ENCODE assay signal across 16 cellular contexts in genomic region chr10:35890061-35890969, GRCh38.
DNase-seq lines count a peak whose midpoint lies in the region; ATAC-seq, FAIRE-seq and TF ChIP-seq lines count a peak whose summit lies in the region.
"Had no signal": no experiment of that assay in that cellular context is flagged by ENCODE, and none has a peak within 500 bp of the region (broad histone marks: within the 10 kb centered on the region; RNA-seq: fewer than 3 reads in every experiment).

No MANE protein-coding gene starts in this region.

- H3K4me1 Mint-ChIP-seq in nephron progenitor cell, result peaks cover 53% of the 10 kb centered on the region
- H3K4me1 Mint-ChIP-seq: CD8-positive, alpha-beta memory T cell; memory B cell had no signal

- H2AFZ ChIP-seq in PC-3 (ENCODE audit: low read length), result peak overlapping the region; percentile 63
- H2AFZ ChIP-seq in hepatocyte, result no peak overlapping the region

- ATAC-seq in A549 (no peak), PC-3 (peak; percentile 90)

- H3K9me3 ChIP-seq in A549 (peaks cover 9% of the 10 kb centered on the region; the same call in 1 of the 3 replicates), PC-3 (ENCODE audit: low read length) (no peaks in the 10 kb centered on the region), hepatocyte (ENCODE audit: low read depth) (no peaks in the 10 kb centered on the region)

- H3K36me3 ChIP-seq in PC-3 (ENCODE audit: low read depth, low read length), result no peaks in the 10 kb centered on the region
- H3K36me3 ChIP-seq in hepatocyte (replicated peaks; ENCODE audit: insufficient read depth, low read depth), result no peaks in the 10 kb centered on the region
- H3K36me3 ChIP-seq: brain microvascular endothelial cell had no signal

- H3K36me3 Mint-ChIP-seq in nephron progenitor cell (ENCODE audit: low read depth), result peaks cover 29% of the 10 kb centered on the region
- H3K36me3 Mint-ChIP-seq: CD8-positive, alpha-beta memory T cell; memory B cell had no signal

- no peak for TF ChIP-seq EP300 in A549 (IDR thresholded peaks at IDR 0.05)

- H3K79me2 ChIP-seq in PC-3 (ENCODE audit: low read length), result no peaks in the 10 kb centered on the region
- no peaks in the 10 kb centered on the region for H3K79me2 ChIP-seq in hepatocyte

- CTCF ChIA-PET in A549 (lab: Yijun Ruan, JAX) (no interaction called here), PC-3 (lab: Charles Lee) (interaction anchor here (0.5 to 0.7 kb wide), 4 partner anchors 192 to 645 kb away, joined by 3 to 11 read pairs (median 6); no protein-coding TSS in a partner anchor)

- TF ChIP-seq POLR2A in A549 (IDR thresholded peaks at IDR 0.05; ENCODE audit: low read length) (no peak), GM12891 (IDR thresholded peaks at IDR 0.05; ENCODE audit: low read depth, low read length) (no peak)

- H3K9me2 ChIP-seq in PC-3 (replicated peaks; ENCODE audit: low read length) (no peaks in the 10 kb centered on the region), hepatocyte (replicated peaks; ENCODE audit: insufficient read depth) (no peaks in the 10 kb centered on the region)

- H3K9me3 Mint-ChIP-seq in nephron progenitor cell, result peaks cover 44% of the 10 kb centered on the region
- H3K9me3 Mint-ChIP-seq: T-helper 1 cell treated with Interleukin-12 subunit alpha and Interleukin-12 subunit beta and Interleukin-4 antibody, amounts not matched to agents 30 μg/mL and 1 μg/mL, for 36 hours had no signal

- FAIRE-seq in A549 (lab: Jason Lieb, UNC) (no peak), GM12891 (lab: Jason Lieb, UNC) (no peak)

- peak overlapping the region; percentile 97 for H3K27ac Mint-ChIP-seq in nephron progenitor cell
- H3K27ac Mint-ChIP-seq: activated naive CD4-positive, alpha-beta T cell treated with anti-CD3 and anti-CD28 coated beads for 36 hours; CD8-positive, alpha-beta memory T cell; memory B cell; T-helper 1 cell treated with Interleukin-12 subunit alpha and Interleukin-12 subunit beta and Interleukin-4 antibody, amounts not matched to agents 30 μg/mL and 1 μg/mL, for 36 hours had no signal

- DNase-seq in A549 (ENCODE audit: low read depth in 1 of 2, low spot score in 1 of 2), result no peak
- DNase-seq in PC-3, result peak; percentile 74
- DNase-seq in hepatocyte (ENCODE audit: low spot score), result peak; percentile 28
- DNase-seq in nephron progenitor cell, result peak; percentile 11
- no peak for DNase-seq in NOMO-1 treated with dmso at 0.1 percent for 144 hours (lab: John Stamatoyannopoulos, UW; ENCODE audit: unreplicated experiment)
- no peak for DNase-seq in GM12891 (ENCODE audit: insufficient read length, low spot score)
- DNase-seq in glomerular visceral epithelial cell (ENCODE audit: extremely low spot score), result no peak
- no peak for DNase-seq in NCI-H187 treated with DMSO at 0.1 percent for 48 hours (lab: John Stamatoyannopoulos, UW)
- DNase-seq: activated naive CD4-positive, alpha-beta T cell treated with anti-CD3 and anti-CD28 coated beads for 36 hours; brain microvascular endothelial cell; CD8-positive, alpha-beta memory T cell; NCI-H2029; NCI-H526; posterior cingulate gyrus had no signal

- BruUV-seq in PC-3 (replicated peaks; lab: Mats Ljungman, UMichigan), result no TSS peak

- TF ChIP-seq RAD21 in A549 (conservative IDR thresholded peaks at IDR 0.05 in 1 of 2, IDR thresholded peaks at IDR 0.05 in 1 of 2), result no peak

- no peak overlapping the region; a peak in 1 of 6 replicates for H3K27ac ChIP-seq in A549
- H3K27ac ChIP-seq in PC-3 (ENCODE audit: low read length), result peak overlapping the region; percentile 38
- H3K27ac ChIP-seq in hepatocyte, result peak overlapping the region; percentile 71
- H3K27ac ChIP-seq: brain microvascular endothelial cell had no signal

- POLR2A ChIA-PET in A549 (lab: Yijun Ruan, JAX) (no interaction called here), PC-3 (lab: Charles Lee; ENCODE audit: unreplicated experiment) (interaction anchor here (0.6 to 0.7 kb wide), 2 partner anchors 196 to 835 kb away, joined by 3 read pairs; no protein-coding TSS in a partner anchor)

- TF ChIP-seq CTCF in A549 (IDR thresholded peaks at IDR 0.05) (no peak), PC-3 (conservative IDR thresholded peaks at IDR 0.05; ENCODE audit: low read depth, low read length) (no peak), hepatocyte (IDR thresholded peaks at IDR 0.05; ENCODE audit: poor library complexity) (no peak), nephron progenitor cell (IDR thresholded peaks at IDR 0.05) (no peak)

- H3K27me3 ChIP-seq in PC-3 (ENCODE audit: low read length) (no peaks in the 10 kb centered on the region), hepatocyte (no peaks in the 10 kb centered on the region)
- H3K27me3 ChIP-seq: brain microvascular endothelial cell had no signal

- H3K4me1 ChIP-seq in A549 (0 out of 3 replicates have a peak, but pooled peaks cover 5% of the 10 kb centered on the region), PC-3 (ENCODE audit: insufficient read depth, low read length) (peaks cover 25% of the 10 kb centered on the region), hepatocyte (ENCODE audit: insufficient read depth) (peaks cover 42% of the 10 kb centered on the region)

- H3K4me3 ChIP-seq in A549, result no peak overlapping the region
- no peak overlapping the region for H3K4me3 ChIP-seq in PC-3 (ENCODE audit: low read length)
- no peak overlapping the region for H3K4me3 ChIP-seq in hepatocyte

- H3K9ac ChIP-seq in PC-3 (ENCODE audit: low read length), result 0 out of 2 replicates have a peak overlapping the region, but pooled peaks have one; percentile 0

- no peaks in the 10 kb centered on the region for H4K20me1 ChIP-seq in PC-3 (ENCODE audit: low read length)
- no peaks in the 10 kb centered on the region for H4K20me1 ChIP-seq in hepatocyte (ENCODE audit: insufficient read depth, poor library complexity, severe bottlenecking)

- no peaks in the 10 kb centered on the region for H3F3A ChIP-seq in PC-3 (ENCODE audit: low read length, unreplicated experiment)

- H3K4me3 Mint-ChIP-seq in nephron progenitor cell, result peak overlapping the region; percentile 48
- H3K4me3 Mint-ChIP-seq: activated naive CD4-positive, alpha-beta T cell treated with anti-CD3 and anti-CD28 coated beads for 36 hours; CD8-positive, alpha-beta memory T cell; memory B cell; T-helper 1 cell treated with Interleukin-12 subunit alpha and Interleukin-12 subunit beta and Interleukin-4 antibody, amounts not matched to agents 30 μg/mL and 1 μg/mL, for 36 hours had no signal

- no peaks in the 10 kb centered on the region for H3K27me3 Mint-ChIP-seq in nephron progenitor cell (ENCODE audit: low read depth, poor library complexity)

- 70% methylated on average over 14 of the region's 14 CpGs for WGBS in A549 (ENCODE audit: missing lambda C conversion rate)
- WGBS in hepatocyte (ENCODE audit: low lambda C conversion rate, missing lambda C conversion rate), result 47% methylated on average over 14 of the region's 14 CpGs

- intact Hi-C loops in PC-3 (cut with micrococcal nuclease), result loop anchor here (1.0 to 2.0 kb wide), 12 partner anchors 23 to 835 kb away; partner anchors contain the start of gene FZD8

- peak overlapping the region; percentile 19; the same call in 1 of the 3 replicates for H3K4me2 ChIP-seq in A549
- peak overlapping the region; percentile 12 for H3K4me2 ChIP-seq in PC-3 (ENCODE audit: low read length)
- H3K4me2 ChIP-seq in hepatocyte, result peak overlapping the region; percentile 35

TF ChIP-seq in A549, 52 proteins besides CTCF, POLR2A, EP300 and RAD21 (continues in another document):
- TF ChIP-seq GATA3 (IDR thresholded peaks at IDR 0.05; ENCODE audit: borderline replicate concordance) (no peak), MAFK (IDR thresholded peaks at IDR 0.05; ENCODE audit: partially characterized antibody) (no peak), RNF2 (IDR thresholded peaks at IDR 0.05; ENCODE audit: borderline replicate concordance, low read depth) (no peak), ZSCAN20 (CRISPR knock-in tag; IDR thresholded peaks at IDR 0.05) (no peak), EHMT2 (IDR thresholded peaks at IDR 0.05; ENCODE audit: low read depth) (no peak), MAZ (IDR thresholded peaks at IDR 0.05; ENCODE audit: borderline replicate concordance, low read depth, low read length) (no peak), ESRRA (IDR thresholded peaks at IDR 0.05; ENCODE audit: borderline replicate concordance, low read length) (no peak), HEYL (CRISPR knock-in tag; IDR thresholded peaks at IDR 0.05) (no peak), KDM1A (IDR thresholded peaks at IDR 0.05; ENCODE audit: low read depth) (no peak)
- TF ChIP-seq, protein P1, sequence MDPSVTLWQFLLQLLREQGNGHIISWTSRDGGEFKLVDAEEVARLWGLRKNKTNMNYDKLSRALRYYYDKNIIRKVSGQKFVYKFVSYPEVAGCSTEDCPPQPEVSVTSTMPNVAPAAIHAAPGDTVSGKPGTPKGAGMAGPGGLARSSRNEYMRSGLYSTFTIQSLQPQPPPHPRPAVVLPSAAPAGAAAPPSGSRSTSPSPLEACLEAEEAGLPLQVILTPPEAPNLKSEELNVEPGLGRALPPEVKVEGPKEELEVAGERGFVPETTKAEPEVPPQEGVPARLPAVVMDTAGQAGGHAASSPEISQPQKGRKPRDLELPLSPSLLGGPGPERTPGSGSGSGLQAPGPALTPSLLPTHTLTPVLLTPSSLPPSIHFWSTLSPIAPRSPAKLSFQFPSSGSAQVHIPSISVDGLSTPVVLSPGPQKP (IDR thresholded peaks at IDR 0.05; ENCODE audit: low read depth, low read length), result no peak

TF ChIP-seq in GM12891, 5 proteins besides CTCF, POLR2A, EP300 and RAD21:
- TF ChIP-seq POLR2AphosphoS5 (IDR thresholded peaks at IDR 0.05; ENCODE audit: low read depth, low read length) (no peak), SPI1 (IDR thresholded peaks at IDR 0.05; ENCODE audit: low read depth, low read length) (no peak), POU2F2 (IDR thresholded peaks at IDR 0.05; ENCODE audit: low read depth, low read length) (no peak), TAF1 (IDR thresholded peaks at IDR 0.05; ENCODE audit: low read depth, low read length) (no peak), PAX5 (IDR thresholded peaks at IDR 0.05; ENCODE audit: insufficient read depth, low read length, severe bottlenecking) (no peak)

Comparison
In these comparisons a context has a peak if more than half of its experiments do, and no peak if none do; other contexts are left out.
1. DNase-seq: peak in PC-3 (single experiment), hepatocyte (single experiment) and nephron progenitor cell (single experiment); none in A549 (0 of 2), NOMO-1 treated with dmso at 0.1 percent for 144 hours (single experiment), GM12891 (single experiment), glomerular visceral epithelial cell (single experiment) and NCI-H187 treated with DMSO at 0.1 percent for 48 hours (single experiment).
2. H3K27ac ChIP-seq: peak in PC-3 (single experiment) and hepatocyte (single experiment); none in A549 (0 of 2).
3. Peak in every context shown above with its lines, with median percentiles within 50 percentile points of each other: H3K4me2 ChIP-seq.